ENCODE assay signal across 8 cellular contexts in genomic region chr2:100381240-100381639, GRCh38. TPM values are rescaled to one million over a fixed set of nuclear protein-coding genes. Genes with fewer than 3 reads are reported as not detected.
DNase-seq lines count a peak whose midpoint lies in the region; ATAC-seq and TF ChIP-seq lines count a peak whose summit lies in the region.

No MANE protein-coding gene starts in this region.

- H3K27ac ChIP-seq in caudate nucleus (ENCODE audit: low read depth, low read length), result no peak overlapping the region

- H3K4me1 Mint-ChIP-seq in WTC11, result 0 out of 2 replicates have a peak, but pooled peaks cover 2% of the 10 kb centered on the region

- no peaks in the 10 kb centered on the region for H3K27me3 Mint-ChIP-seq in WTC11 (ENCODE audit: low read depth)

- no peak overlapping the region for H3K4me3 Mint-ChIP-seq in WTC11

- no peaks in the 10 kb centered on the region for H3K36me3 Mint-ChIP-seq in WTC11

- H3K27ac Mint-ChIP-seq in WTC11, result no peak overlapping the region

- DNase-seq in GM04504 (ENCODE audit: low read depth) (peak; percentile 37), NCI-H2171 treated with DMSO at 0.1 percent for 48 hours (lab: John Stamatoyannopoulos, UW) (peak; percentile 63), WTC11 (ENCODE audit: low spot score) (peak; percentile 91), caudate nucleus (lab: John Stamatoyannopoulos, UW) (peak in 54 of 61 donors; percentile 9 to 87 (median 53)), left lobe of liver (ENCODE audit: low spot score) (peak; percentile 82)
- peak; percentile 47 to 69 for DNase-seq in stimulated activated CD4-positive, alpha-beta T cell treated with anti-CD3 and anti-CD28 coated beads, Interleukin-4, amount 100 ng/mL, for 4 hours

- POLR2A ChIA-PET in WTC11 (lab: Charles Lee), result interaction anchor here (0.6 to 1.4 kb wide), 2 partner anchors 90 to 630 kb away, joined by 3 to 4 read pairs; no protein-coding TSS in a partner anchor

- CTCF ChIA-PET in WTC11 (lab: Charles Lee), result interaction anchor here (0.5 to 13.6 kb wide), 50 partner anchors 9 to 934 kb away, joined by 3 to 433 read pairs (median 4); partner anchors contain the start of gene NMS

- no peaks in the 10 kb centered on the region for H3K9me3 Mint-ChIP-seq in WTC11

- ATAC-seq in HG02798 (IDR thresholded peaks at IDR 0.05; ENCODE audit: poor library complexity, unreplicated experiment), result peak; percentile 74
- ATAC-seq in WTC11, result peak; percentile 89
- peak; percentile 98 for ATAC-seq in left lobe of liver
- ATAC-seq in HG02884 (IDR thresholded peaks at IDR 0.05; ENCODE audit: unreplicated experiment), result no peak

- TF ChIP-seq CTCF in WTC11 (IDR thresholded peaks at IDR 0.05), result peak; percentile 95

TF ChIP-seq in WTC11, 78 proteins besides CTCF, POLR2A, EP300 and RAD21:
- TF ChIP-seq TP53 (CRISPR knock-in tag; IDR thresholded peaks at IDR 0.05) (no peak), TEAD4 (CRISPR knock-in tag; IDR thresholded peaks at IDR 0.05) (no peak), ZNF512 (CRISPR knock-in tag; IDR thresholded peaks at IDR 0.05; ENCODE audit: borderline replicate concordance) (no peak), ZSCAN18 (CRISPR knock-in tag; IDR thresholded peaks at IDR 0.05) (no peak), ESRRA (CRISPR knock-in tag; IDR thresholded peaks at IDR 0.05; ENCODE audit: borderline replicate concordance) (no peak)

RNA-seq across cellular contexts. Expression of gene CHST10, which starts 36.2 kb away (rescaled TPM):
- total RNA-seq in WTC11 (2021) (19.9 to 24.4 TPM (median 21.6 TPM) in 3 replicates), left lobe of liver (0.50 TPM)

RNA-seq across cellular contexts. Expression of gene LONRF2, which starts 58.9 kb away (rescaled TPM):
- 0.33 to 0.57 TPM (median 0.55 TPM) in 3 replicates for total RNA-seq in WTC11 (2021)
- 0.68 TPM for total RNA-seq in left lobe of liver

Comparison
In these comparisons a context has a peak if more than half of its experiments do, and no peak if none do; other contexts are left out.
1. DNase-seq: peak in every context shown above with its lines; median percentile 91 in WTC11; 82 in left lobe of liver; 63 in NCI-H2171 treated with DMSO at 0.1 percent for 48 hours; 58 in stimulated activated CD4-positive, alpha-beta T cell treated with anti-CD3 and anti-CD28 coated beads, Interleukin-4, amount 100 ng/mL, for 4 hours; 53 in caudate nucleus; 37 in GM04504.
2. RNA of gene CHST10, which starts 36.2 kb away (total RNA-seq): 19.9 to 24.4 TPM in WTC11; 0.50 TPM in left lobe of liver (single experiment); every median in the first group is over 10 times any median in the second.